Comparison of ENCODE assay signal across 10 cellular contexts in genomic region chr11:46348566-46348981, GRCh38. TPM values are rescaled to one million over a fixed set of nuclear protein-coding genes. Genes with fewer than 3 reads are reported as not detected.
DNase-seq lines count a peak whose midpoint lies in the region; ATAC-seq and TF ChIP-seq lines count a peak whose summit lies in the region.
"Had no signal": no experiment of that assay in that cellular context is flagged by ENCODE, and none has a peak within 500 bp of the region (broad histone marks: within the 10 kb centered on the region; RNA-seq: fewer than 3 reads in every experiment).

No MANE protein-coding gene starts in this region.

- no peaks in the 10 kb centered on the region for H3K9me3 ChIP-seq in skeletal muscle satellite cell (replicated peaks; ENCODE audit: low read length)
- H3K9me3 ChIP-seq: testis had no signal

- peak overlapping the region; percentile 89 for H3K9ac ChIP-seq in skeletal muscle satellite cell (ENCODE audit: low read depth, low read length)

- no peaks in the 10 kb centered on the region for H3K9me3 Mint-ChIP-seq in activated CD4-positive, alpha-beta T cell treated with anti-CD3 and anti-CD28 coated beads, Interleukin-2, amount 10 ng/mL, durations not matched to agents 7 days and 5 days

- peaks cover 43% of the 10 kb centered on the region for H3K36me3 Mint-ChIP-seq in activated CD4-positive, alpha-beta T cell treated with anti-CD3 and anti-CD28 coated beads, Interleukin-2, amount 10 ng/mL, durations not matched to agents 7 days and 5 days (ENCODE audit: low read depth)

- H3K27me3 Mint-ChIP-seq in activated CD4-positive, alpha-beta T cell treated with anti-CD3 and anti-CD28 coated beads, Interleukin-2, amount 10 ng/mL, durations not matched to agents 7 days and 5 days: peaks cover under 1% of the 10 kb centered on the region

- H3K36me3 ChIP-seq in H7 (replicated peaks; ENCODE audit: control insufficient read depth, insufficient read depth, low read length) (no peaks in the 10 kb centered on the region; the same call in none of the 2 replicates), skeletal muscle satellite cell (ENCODE audit: insufficient read depth, low read length) (no peaks in the 10 kb centered on the region)

- H3K4me1 Mint-ChIP-seq in activated CD4-positive, alpha-beta T cell treated with anti-CD3 and anti-CD28 coated beads, Interleukin-2, amount 10 ng/mL, durations not matched to agents 7 days and 5 days: peaks cover 80% of the 10 kb centered on the region

- no peaks in the 10 kb centered on the region for H3K27me3 ChIP-seq in H7 (ENCODE audit: control insufficient read depth, insufficient read depth, low read length)
- peaks cover 14% of the 10 kb centered on the region for H3K27me3 ChIP-seq in skeletal muscle satellite cell (ENCODE audit: control insufficient read depth, insufficient read depth, low read length)
- H3K27me3 ChIP-seq: testis had no signal

- CTCF ChIA-PET in activated CD4-positive, alpha-beta T cell treated with anti-CD3 and anti-CD28 coated beads, Interleukin-2, amount 10 ng/mL, durations not matched to agents 7 days and 5 days (lab: Charles Lee): interaction anchor here (0.6 to 16.1 kb wide), 6 partner anchors 8 to 221 kb away, joined by 3 to 280 read pairs (median 6); no protein-coding TSS in a partner anchor

- H3K4me3 ChIP-seq in H7 (ENCODE audit: insufficient read depth, low read depth, low read length) (peak overlapping the region; percentile 1; the same call in 1 of the 2 replicates), fibroblast of villous mesenchyme (ENCODE audit: low read depth, low read length) (peak overlapping the region; percentile 85), skeletal muscle satellite cell (ENCODE audit: low read length) (peak overlapping the region; percentile 93)

- DNase-seq in H7 (no peak), fibroblast of villous mesenchyme (ENCODE audit: low read depth) (no peak), NOMO-1 treated with dmso at 0.1 percent for 144 hours (lab: John Stamatoyannopoulos, UW; ENCODE audit: unreplicated experiment) (no peak), NCI-H748 (lab: John Stamatoyannopoulos, UW; ENCODE audit: unreplicated experiment) (no peak), NCI-H748 treated with DMSO at 0.1 percent for 48 hours (lab: John Stamatoyannopoulos, UW) (no peak)
- no peak for DNase-seq in activated CD4-positive, alpha-beta T cell treated with anti-CD3 and anti-CD28 coated beads, Interleukin-2, amount 10 ng/mL, durations not matched to agents 7 days and 5 days
- DNase-seq: cortex of kidney, testis had no signal

- peak overlapping the region; percentile 100 for H3K4me2 ChIP-seq in skeletal muscle satellite cell (ENCODE audit: low read length)

- peak overlapping the region; percentile 91 for H3K27ac Mint-ChIP-seq in activated CD4-positive, alpha-beta T cell treated with anti-CD3 and anti-CD28 coated beads, Interleukin-2, amount 10 ng/mL, durations not matched to agents 7 days and 5 days

- H3K4me3 Mint-ChIP-seq in activated CD4-positive, alpha-beta T cell treated with anti-CD3 and anti-CD28 coated beads, Interleukin-2, amount 10 ng/mL, durations not matched to agents 7 days and 5 days: peak overlapping the region; percentile 85

- POLR2A ChIA-PET in activated CD4-positive, alpha-beta T cell treated with anti-CD3 and anti-CD28 coated beads, Interleukin-2, amount 10 ng/mL, durations not matched to agents 7 days and 5 days (lab: Charles Lee): interaction anchor here (0.5 kb wide), 2 partner anchors 17 to 1059 kb away, joined by 3 read pairs; no protein-coding TSS in a partner anchor

- H3K4me1 ChIP-seq in skeletal muscle satellite cell (ENCODE audit: control insufficient read depth, insufficient read depth, low read length): peaks cover 32% of the 10 kb centered on the region

- ATAC-seq in HG02973 (IDR thresholded peaks at IDR 0.05; ENCODE audit: unreplicated experiment): no peak

- no peak for TF ChIP-seq CTCF in fibroblast of villous mesenchyme (IDR thresholded peaks at IDR 0.05; ENCODE audit: insufficient read depth, low read depth, low read length)

RNA-seq across cellular contexts. Expression of gene DGKZ, which starts 1.3 kb away (rescaled TPM):
- 80.8 and 109 TPM in 2 replicates for total RNA-seq in H7 (2014; rRNA removed; shearing (Covaris generic))
- 100 to 1,000 TPM; 178 to 187 TPM for total RNA-seq in activated CD4-positive, alpha-beta T cell treated with anti-CD3 and anti-CD28 coated beads, Interleukin-2, amount 10 ng/mL, durations not matched to agents 7 days and 5 days
- 50.1 and 63.1 TPM in 2 replicates for total RNA-seq in fibroblast of villous mesenchyme
- 42.6 and 48.1 TPM in 2 replicates for total RNA-seq in skeletal muscle satellite cell (2012; rRNA removed)

RNA-seq across cellular contexts. Expression of gene MDK, which starts 32.9 kb away (rescaled TPM):
- total RNA-seq in H7 (2014; rRNA removed; shearing (Covaris generic)): 672 and 771 TPM in 2 replicates
- total RNA-seq in activated CD4-positive, alpha-beta T cell treated with anti-CD3 and anti-CD28 coated beads, Interleukin-2, amount 10 ng/mL, durations not matched to agents 7 days and 5 days: 10 to 100 TPM in 1 of 2 experiments, 1 to 10 TPM in 1; 8.2 to 10.5 TPM
- 11.7 and 30.0 TPM in 2 replicates for total RNA-seq in fibroblast of villous mesenchyme
- total RNA-seq in skeletal muscle satellite cell (2012; rRNA removed): 3.9 and 5.6 TPM in 2 replicates

RNA-seq across cellular contexts. Expression of gene CHRM4, which starts 43.0 kb away (rescaled TPM):
- total RNA-seq in H7 (2014; rRNA removed; shearing (Covaris generic)): 0.14 TPM in 1 of 2 replicates, not detected in the other
- under 1 TPM; 0.12 to 0.31 TPM for total RNA-seq in activated CD4-positive, alpha-beta T cell treated with anti-CD3 and anti-CD28 coated beads, Interleukin-2, amount 10 ng/mL, durations not matched to agents 7 days and 5 days
- total RNA-seq in fibroblast of villous mesenchyme: under 0.01 TPM in 1 of 2 replicates, not detected in the other
- total RNA-seq in skeletal muscle satellite cell (2012; rRNA removed): not detected in 2 replicates

Comparison
In these comparisons a context has a peak if more than half of its experiments do, and no peak if none do; other contexts are left out.
1. H3K4me3 ChIP-seq: peak in every context shown above with its lines; median percentile 93 in skeletal muscle satellite cell; 85 in fibroblast of villous mesenchyme; 1 in H7.
2. RNA of gene MDK, which starts 32.9 kb away (total RNA-seq): 672 to 771 TPM in H7; 11.7 to 30.0 TPM in fibroblast of villous mesenchyme and 8.2 to 10.5 TPM in activated CD4-positive, alpha-beta T cell treated with anti-CD3 and anti-CD28 coated beads, Interleukin-2, amount 10 ng/mL, durations not matched to agents 7 days and 5 days; every median in the first group is over 10 times any median in the second.